ENCODE assay signal across 1 cellular context in the genomic region with DNA sequence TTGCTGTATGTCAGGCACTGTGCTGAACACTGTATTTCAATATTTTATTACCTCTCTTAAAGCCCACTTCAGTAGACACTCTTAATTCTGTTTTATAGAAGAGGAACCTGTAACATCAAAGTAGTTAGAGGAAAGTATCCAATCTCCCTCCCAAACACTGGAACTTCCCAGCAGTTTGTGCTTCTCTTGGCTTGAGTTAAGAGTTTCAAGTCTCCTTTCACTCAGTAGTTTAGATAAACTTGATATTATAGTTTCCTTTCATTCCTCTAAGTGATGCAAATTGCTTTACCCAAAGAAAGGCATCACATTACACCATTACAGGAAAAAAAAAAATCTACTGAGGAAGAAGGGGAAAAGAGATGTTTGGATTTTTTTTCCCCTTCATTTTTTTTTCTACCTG.
TF ChIP-seq lines count a peak whose summit lies in the region.

No MANE protein-coding gene starts in this region.

TF ChIP-seq in HEK293, 187 proteins besides CTCF, POLR2A, EP300 and RAD21 (continued from another document and continues in another):
- TF ChIP-seq ZNF624 (tag by site-specific recombination; IDR thresholded peaks at IDR 0.05) (no peak), WT1 (tag by site-specific recombination; IDR thresholded peaks at IDR 0.05) (0 out of 2 replicates have a peak, but pooled peaks have one; percentile 29), ZNF843 (tag by site-specific recombination; IDR thresholded peaks at IDR 0.05) (peak; percentile 75), MZF1 (tag by site-specific recombination; IDR thresholded peaks at IDR 0.05; ENCODE audit: borderline replicate concordance) (no peak), ZNF169 (tag by site-specific recombination; IDR thresholded peaks at IDR 0.05) (no peak), ZNF10 (tag by site-specific recombination; IDR thresholded peaks at IDR 0.05) (no peak), ZBTB20 (tag by site-specific recombination; IDR thresholded peaks at IDR 0.05) (no peak), ZNF426 (tag by site-specific recombination; IDR thresholded peaks at IDR 0.05) (no peak), SCRT2 (tag by site-specific recombination; IDR thresholded peaks at IDR 0.05) (no peak), ZNF658 (tag by site-specific recombination; IDR thresholded peaks at IDR 0.05) (no peak), ZNF423 (tag by site-specific recombination; IDR thresholded peaks at IDR 0.05) (no peak), ZNF114 (tag by site-specific recombination; IDR thresholded peaks at IDR 0.05) (no peak), SP7 (tag by site-specific recombination; IDR thresholded peaks at IDR 0.05) (no peak), ZXDB (tag by site-specific recombination; IDR thresholded peaks at IDR 0.05) (peak; percentile 72), ZNF184 (tag by site-specific recombination; IDR thresholded peaks at IDR 0.05) (no peak), ZNF571 (tag by site-specific recombination; IDR thresholded peaks at IDR 0.05) (no peak), SETDB1 (IDR thresholded peaks at IDR 0.05; ENCODE audit: insufficient read length, low read length) (no peak), GLIS1 (tag by site-specific recombination; IDR thresholded peaks at IDR 0.05) (no peak), SCRT1 (tag by site-specific recombination; IDR thresholded peaks at IDR 0.05; ENCODE audit: borderline replicate concordance) (peak; percentile 87; the same call in 1 of the 2 replicates), ZNF23 (tag by site-specific recombination; IDR thresholded peaks at IDR 0.05; ENCODE audit: borderline replicate concordance) (no peak), ZNF274 (IDR thresholded peaks at IDR 0.05; ENCODE audit: low read length) (no peak), ZNF274 (tag by site-specific recombination; IDR thresholded peaks at IDR 0.05; ENCODE audit: borderline replicate concordance) (no peak), ZNF549 (tag by site-specific recombination; IDR thresholded peaks at IDR 0.05) (no peak), ZNF610 (tag by site-specific recombination; IDR thresholded peaks at IDR 0.05; ENCODE audit: borderline replicate concordance) (no peak)
- TF ChIP-seq, protein P1, sequence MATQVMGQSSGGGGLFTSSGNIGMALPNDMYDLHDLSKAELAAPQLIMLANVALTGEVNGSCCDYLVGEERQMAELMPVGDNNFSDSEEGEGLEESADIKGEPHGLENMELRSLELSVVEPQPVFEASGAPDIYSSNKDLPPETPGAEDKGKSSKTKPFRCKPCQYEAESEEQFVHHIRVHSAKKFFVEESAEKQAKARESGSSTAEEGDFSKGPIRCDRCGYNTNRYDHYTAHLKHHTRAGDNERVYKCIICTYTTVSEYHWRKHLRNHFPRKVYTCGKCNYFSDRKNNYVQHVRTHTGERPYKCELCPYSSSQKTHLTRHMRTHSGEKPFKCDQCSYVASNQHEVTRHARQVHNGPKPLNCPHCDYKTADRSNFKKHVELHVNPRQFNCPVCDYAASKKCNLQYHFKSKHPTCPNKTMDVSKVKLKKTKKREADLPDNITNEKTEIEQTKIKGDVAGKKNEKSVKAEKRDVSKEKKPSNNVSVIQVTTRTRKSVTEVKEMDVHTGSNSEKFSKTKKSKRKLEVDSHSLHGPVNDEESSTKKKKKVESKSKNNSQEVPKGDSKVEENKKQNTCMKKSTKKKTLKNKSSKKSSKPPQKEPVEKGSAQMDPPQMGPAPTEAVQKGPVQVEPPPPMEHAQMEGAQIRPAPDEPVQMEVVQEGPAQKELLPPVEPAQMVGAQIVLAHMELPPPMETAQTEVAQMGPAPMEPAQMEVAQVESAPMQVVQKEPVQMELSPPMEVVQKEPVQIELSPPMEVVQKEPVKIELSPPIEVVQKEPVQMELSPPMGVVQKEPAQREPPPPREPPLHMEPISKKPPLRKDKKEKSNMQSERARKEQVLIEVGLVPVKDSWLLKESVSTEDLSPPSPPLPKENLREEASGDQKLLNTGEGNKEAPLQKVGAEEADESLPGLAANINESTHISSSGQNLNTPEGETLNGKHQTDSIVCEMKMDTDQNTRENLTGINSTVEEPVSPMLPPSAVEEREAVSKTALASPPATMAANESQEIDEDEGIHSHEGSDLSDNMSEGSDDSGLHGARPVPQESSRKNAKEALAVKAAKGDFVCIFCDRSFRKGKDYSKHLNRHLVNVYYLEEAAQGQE (tag by site-specific recombination; IDR thresholded peaks at IDR 0.05): no peak
- TF ChIP-seq, protein P2, sequence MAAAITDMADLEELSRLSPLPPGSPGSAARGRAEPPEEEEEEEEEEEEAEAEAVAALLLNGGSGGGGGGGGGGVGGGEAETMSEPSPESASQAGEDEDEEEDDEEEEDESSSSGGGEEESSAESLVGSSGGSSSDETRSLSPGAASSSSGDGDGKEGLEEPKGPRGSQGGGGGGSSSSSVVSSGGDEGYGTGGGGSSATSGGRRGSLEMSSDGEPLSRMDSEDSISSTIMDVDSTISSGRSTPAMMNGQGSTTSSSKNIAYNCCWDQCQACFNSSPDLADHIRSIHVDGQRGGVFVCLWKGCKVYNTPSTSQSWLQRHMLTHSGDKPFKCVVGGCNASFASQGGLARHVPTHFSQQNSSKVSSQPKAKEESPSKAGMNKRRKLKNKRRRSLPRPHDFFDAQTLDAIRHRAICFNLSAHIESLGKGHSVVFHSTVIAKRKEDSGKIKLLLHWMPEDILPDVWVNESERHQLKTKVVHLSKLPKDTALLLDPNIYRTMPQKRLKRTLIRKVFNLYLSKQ (tag by site-specific recombination; IDR thresholded peaks at IDR 0.05; ENCODE audit: borderline replicate concordance): no peak
- TF ChIP-seq, protein P3, sequence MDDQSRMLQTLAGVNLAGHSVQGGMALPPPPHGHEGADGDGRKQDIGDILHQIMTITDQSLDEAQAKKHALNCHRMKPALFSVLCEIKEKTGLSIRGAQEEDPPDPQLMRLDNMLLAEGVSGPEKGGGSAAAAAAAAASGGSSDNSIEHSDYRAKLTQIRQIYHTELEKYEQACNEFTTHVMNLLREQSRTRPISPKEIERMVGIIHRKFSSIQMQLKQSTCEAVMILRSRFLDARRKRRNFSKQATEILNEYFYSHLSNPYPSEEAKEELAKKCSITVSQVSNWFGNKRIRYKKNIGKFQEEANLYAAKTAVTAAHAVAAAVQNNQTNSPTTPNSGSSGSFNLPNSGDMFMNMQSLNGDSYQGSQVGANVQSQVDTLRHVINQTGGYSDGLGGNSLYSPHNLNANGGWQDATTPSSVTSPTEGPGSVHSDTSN (CRISPR knock-in tag; IDR thresholded peaks at IDR 0.05): no peak
- TF ChIP-seq, protein P4, sequence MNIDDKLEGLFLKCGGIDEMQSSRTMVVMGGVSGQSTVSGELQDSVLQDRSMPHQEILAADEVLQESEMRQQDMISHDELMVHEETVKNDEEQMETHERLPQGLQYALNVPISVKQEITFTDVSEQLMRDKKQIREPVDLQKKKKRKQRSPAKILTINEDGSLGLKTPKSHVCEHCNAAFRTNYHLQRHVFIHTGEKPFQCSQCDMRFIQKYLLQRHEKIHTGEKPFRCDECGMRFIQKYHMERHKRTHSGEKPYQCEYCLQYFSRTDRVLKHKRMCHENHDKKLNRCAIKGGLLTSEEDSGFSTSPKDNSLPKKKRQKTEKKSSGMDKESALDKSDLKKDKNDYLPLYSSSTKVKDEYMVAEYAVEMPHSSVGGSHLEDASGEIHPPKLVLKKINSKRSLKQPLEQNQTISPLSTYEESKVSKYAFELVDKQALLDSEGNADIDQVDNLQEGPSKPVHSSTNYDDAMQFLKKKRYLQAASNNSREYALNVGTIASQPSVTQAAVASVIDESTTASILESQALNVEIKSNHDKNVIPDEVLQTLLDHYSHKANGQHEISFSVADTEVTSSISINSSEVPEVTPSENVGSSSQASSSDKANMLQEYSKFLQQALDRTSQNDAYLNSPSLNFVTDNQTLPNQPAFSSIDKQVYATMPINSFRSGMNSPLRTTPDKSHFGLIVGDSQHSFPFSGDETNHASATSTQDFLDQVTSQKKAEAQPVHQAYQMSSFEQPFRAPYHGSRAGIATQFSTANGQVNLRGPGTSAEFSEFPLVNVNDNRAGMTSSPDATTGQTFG (tag by site-specific recombination; IDR thresholded peaks at IDR 0.05; ENCODE audit: borderline replicate concordance): no peak
- TF ChIP-seq, protein P5, sequence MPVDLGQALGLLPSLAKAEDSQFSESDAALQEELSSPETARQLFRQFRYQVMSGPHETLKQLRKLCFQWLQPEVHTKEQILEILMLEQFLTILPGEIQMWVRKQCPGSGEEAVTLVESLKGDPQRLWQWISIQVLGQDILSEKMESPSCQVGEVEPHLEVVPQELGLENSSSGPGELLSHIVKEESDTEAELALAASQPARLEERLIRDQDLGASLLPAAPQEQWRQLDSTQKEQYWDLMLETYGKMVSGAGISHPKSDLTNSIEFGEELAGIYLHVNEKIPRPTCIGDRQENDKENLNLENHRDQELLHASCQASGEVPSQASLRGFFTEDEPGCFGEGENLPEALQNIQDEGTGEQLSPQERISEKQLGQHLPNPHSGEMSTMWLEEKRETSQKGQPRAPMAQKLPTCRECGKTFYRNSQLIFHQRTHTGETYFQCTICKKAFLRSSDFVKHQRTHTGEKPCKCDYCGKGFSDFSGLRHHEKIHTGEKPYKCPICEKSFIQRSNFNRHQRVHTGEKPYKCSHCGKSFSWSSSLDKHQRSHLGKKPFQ (tag by site-specific recombination; IDR thresholded peaks at IDR 0.05): no peak
- TF ChIP-seq, protein P6, sequence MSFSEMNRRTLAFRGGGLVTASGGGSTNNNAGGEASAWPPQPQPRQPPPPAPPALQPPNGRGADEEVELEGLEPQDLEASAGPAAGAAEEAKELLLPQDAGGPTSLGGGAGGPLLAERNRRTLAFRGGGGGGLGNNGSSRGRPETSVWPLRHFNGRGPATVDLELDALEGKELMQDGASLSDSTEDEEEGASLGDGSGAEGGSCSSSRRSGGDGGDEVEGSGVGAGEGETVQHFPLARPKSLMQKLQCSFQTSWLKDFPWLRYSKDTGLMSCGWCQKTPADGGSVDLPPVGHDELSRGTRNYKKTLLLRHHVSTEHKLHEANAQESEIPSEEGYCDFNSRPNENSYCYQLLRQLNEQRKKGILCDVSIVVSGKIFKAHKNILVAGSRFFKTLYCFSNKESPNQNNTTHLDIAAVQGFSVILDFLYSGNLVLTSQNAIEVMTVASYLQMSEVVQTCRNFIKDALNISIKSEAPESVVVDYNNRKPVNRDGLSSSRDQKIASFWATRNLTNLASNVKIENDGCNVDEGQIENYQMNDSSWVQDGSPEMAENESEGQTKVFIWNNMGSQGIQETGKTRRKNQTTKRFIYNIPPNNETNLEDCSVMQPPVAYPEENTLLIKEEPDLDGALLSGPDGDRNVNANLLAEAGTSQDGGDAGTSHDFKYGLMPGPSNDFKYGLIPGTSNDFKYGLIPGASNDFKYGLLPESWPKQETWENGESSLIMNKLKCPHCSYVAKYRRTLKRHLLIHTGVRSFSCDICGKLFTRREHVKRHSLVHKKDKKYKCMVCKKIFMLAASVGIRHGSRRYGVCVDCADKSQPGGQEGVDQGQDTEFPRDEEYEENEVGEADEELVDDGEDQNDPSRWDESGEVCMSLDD (tag by site-specific recombination; IDR thresholded peaks at IDR 0.05): no peak
- TF ChIP-seq, protein P7, sequence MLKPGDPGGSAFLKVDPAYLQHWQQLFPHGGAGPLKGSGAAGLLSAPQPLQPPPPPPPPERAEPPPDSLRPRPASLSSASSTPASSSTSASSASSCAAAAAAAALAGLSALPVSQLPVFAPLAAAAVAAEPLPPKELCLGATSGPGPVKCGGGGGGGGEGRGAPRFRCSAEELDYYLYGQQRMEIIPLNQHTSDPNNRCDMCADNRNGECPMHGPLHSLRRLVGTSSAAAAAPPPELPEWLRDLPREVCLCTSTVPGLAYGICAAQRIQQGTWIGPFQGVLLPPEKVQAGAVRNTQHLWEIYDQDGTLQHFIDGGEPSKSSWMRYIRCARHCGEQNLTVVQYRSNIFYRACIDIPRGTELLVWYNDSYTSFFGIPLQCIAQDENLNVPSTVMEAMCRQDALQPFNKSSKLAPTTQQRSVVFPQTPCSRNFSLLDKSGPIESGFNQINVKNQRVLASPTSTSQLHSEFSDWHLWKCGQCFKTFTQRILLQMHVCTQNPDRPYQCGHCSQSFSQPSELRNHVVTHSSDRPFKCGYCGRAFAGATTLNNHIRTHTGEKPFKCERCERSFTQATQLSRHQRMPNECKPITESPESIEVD (tag by site-specific recombination; IDR thresholded peaks at IDR 0.05): peak; percentile 94
- TF ChIP-seq, protein P8, sequence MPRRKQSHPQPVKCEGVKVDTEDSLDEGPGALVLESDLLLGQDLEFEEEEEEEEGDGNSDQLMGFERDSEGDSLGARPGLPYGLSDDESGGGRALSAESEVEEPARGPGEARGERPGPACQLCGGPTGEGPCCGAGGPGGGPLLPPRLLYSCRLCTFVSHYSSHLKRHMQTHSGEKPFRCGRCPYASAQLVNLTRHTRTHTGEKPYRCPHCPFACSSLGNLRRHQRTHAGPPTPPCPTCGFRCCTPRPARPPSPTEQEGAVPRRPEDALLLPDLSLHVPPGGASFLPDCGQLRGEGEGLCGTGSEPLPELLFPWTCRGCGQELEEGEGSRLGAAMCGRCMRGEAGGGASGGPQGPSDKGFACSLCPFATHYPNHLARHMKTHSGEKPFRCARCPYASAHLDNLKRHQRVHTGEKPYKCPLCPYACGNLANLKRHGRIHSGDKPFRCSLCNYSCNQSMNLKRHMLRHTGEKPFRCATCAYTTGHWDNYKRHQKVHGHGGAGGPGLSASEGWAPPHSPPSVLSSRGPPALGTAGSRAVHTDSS (tag by site-specific recombination; IDR thresholded peaks at IDR 0.05): no peak; the same call in 1 of the 2 replicates
- TF ChIP-seq, protein P9, sequence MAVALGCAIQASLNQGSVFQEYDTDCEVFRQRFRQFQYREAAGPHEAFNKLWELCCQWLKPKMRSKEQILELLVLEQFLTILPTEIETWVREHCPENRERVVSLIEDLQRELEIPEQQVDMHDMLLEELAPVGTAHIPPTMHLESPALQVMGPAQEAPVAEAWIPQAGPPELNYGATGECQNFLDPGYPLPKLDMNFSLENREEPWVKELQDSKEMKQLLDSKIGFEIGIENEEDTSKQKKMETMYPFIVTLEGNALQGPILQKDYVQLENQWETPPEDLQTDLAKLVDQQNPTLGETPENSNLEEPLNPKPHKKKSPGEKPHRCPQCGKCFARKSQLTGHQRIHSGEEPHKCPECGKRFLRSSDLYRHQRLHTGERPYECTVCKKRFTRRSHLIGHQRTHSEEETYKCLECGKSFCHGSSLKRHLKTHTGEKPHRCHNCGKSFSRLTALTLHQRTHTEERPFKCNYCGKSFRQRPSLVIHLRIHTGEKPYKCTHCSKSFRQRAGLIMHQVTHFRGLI (tag by site-specific recombination; IDR thresholded peaks at IDR 0.05): no peak
- TF ChIP-seq, protein P10, sequence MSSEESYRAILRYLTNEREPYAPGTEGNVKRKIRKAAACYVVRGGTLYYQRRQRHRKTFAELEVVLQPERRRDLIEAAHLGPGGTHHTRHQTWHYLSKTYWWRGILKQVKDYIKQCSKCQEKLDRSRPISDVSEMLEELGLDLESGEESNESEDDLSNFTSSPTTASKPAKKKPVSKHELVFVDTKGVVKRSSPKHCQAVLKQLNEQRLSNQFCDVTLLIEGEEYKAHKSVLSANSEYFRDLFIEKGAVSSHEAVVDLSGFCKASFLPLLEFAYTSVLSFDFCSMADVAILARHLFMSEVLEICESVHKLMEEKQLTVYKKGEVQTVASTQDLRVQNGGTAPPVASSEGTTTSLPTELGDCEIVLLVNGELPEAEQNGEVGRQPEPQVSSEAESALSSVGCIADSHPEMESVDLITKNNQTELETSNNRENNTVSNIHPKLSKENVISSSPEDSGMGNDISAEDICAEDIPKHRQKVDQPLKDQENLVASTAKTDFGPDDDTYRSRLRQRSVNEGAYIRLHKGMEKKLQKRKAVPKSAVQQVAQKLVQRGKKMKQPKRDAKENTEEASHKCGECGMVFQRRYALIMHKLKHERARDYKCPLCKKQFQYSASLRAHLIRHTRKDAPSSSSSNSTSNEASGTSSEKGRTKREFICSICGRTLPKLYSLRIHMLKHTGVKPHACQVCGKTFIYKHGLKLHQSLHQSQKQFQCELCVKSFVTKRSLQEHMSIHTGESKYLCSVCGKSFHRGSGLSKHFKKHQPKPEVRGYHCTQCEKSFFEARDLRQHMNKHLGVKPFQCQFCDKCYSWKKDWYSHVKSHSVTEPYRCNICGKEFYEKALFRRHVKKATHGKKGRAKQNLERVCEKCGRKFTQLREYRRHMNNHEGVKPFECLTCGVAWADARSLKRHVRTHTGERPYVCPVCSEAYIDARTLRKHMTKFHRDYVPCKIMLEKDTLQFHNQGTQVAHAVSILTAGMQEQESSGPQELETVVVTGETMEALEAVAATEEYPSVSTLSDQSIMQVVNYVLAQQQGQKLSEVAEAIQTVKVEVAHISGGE (tag by site-specific recombination; conservative IDR thresholded peaks at IDR 0.05; ENCODE audit: low read depth): no peak
